ENCODE assay signal across 1 cellular context in the genomic region with DNA sequence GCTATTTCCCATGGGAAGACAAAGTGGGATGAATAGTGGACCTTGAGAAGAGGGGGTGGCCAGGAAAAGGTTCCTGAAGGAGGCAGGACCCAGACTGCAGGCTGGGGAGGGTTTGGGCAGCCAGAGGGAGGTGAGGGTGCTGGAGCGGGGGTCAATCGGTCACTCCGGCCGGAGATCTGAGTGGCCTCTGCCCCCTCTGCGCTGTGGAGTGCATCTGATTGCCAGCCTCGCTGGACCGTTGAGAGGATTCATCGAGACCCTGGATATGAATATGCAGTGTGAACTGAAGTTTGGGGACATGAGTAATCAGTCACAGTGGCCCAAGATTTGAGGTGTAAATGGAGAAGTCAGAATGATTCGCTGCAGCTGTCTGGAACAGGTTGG.
A peak's percentile ranks its signal among the peaks of the same experiment; 100 is the strongest.
TF ChIP-seq lines count a peak whose summit lies in the region.

No MANE protein-coding gene starts in this region.

TF ChIP-seq in HepG2, 621 proteins besides CTCF, POLR2A, EP300 and RAD21:
- TF ChIP-seq ELF3 (CRISPR knock-in tag; IDR thresholded peaks at IDR 0.05) (no peak), CBX1 (IDR thresholded peaks at IDR 0.05; ENCODE audit: low read depth) (no peak), ZNF543 (CRISPR knock-in tag; IDR thresholded peaks at IDR 0.05) (peak; percentile 4; the same call in 1 of the 2 replicates), TOE1 (CRISPR knock-in tag; IDR thresholded peaks at IDR 0.05) (no peak), RBFOX2 (IDR thresholded peaks at IDR 0.05; ENCODE audit: low read depth, low read length) (no peak), ZNF367 (CRISPR knock-in tag; IDR thresholded peaks at IDR 0.05; ENCODE audit: borderline replicate concordance) (no peak), ZNF337 (CRISPR knock-in tag; IDR thresholded peaks at IDR 0.05; ENCODE audit: borderline replicate concordance, low read depth) (0 out of 2 replicates have a peak, but pooled peaks have one; percentile 8), RELA (CRISPR knock-in tag; IDR thresholded peaks at IDR 0.05) (no peak), KLF6 (CRISPR knock-in tag; IDR thresholded peaks at IDR 0.05) (no peak), NFKB2 (CRISPR knock-in tag; IDR thresholded peaks at IDR 0.05; ENCODE audit: borderline replicate concordance) (0 out of 2 replicates have a peak, but pooled peaks have one; percentile 9), NCOA1 (CRISPR knock-in tag; IDR thresholded peaks at IDR 0.05) (no peak)
- TF ChIP-seq, protein P1, sequence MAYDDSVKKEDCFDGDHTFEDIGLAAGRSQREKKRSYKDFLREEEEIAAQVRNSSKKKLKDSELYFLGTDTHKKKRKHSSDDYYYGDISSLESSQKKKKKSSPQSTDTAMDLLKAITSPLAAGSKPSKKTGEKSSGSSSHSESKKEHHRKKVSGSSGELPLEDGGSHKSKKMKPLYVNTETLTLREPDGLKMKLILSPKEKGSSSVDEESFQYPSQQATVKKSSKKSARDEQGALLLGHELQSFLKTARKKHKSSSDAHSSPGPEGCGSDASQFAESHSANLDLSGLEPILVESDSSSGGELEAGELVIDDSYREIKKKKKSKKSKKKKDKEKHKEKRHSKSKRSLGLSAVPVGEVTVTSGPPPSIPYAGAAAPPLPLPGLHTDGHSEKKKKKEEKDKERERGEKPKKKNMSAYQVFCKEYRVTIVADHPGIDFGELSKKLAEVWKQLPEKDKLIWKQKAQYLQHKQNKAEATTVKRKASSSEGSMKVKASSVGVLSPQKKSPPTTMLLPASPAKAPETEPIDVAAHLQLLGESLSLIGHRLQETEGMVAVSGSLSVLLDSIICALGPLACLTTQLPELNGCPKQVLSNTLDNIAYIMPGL (CRISPR knock-in tag; IDR thresholded peaks at IDR 0.05; ENCODE audit: borderline replicate concordance in 1 of 2, low read depth in 1 of 2) = no peak
- TF ChIP-seq, protein P2, sequence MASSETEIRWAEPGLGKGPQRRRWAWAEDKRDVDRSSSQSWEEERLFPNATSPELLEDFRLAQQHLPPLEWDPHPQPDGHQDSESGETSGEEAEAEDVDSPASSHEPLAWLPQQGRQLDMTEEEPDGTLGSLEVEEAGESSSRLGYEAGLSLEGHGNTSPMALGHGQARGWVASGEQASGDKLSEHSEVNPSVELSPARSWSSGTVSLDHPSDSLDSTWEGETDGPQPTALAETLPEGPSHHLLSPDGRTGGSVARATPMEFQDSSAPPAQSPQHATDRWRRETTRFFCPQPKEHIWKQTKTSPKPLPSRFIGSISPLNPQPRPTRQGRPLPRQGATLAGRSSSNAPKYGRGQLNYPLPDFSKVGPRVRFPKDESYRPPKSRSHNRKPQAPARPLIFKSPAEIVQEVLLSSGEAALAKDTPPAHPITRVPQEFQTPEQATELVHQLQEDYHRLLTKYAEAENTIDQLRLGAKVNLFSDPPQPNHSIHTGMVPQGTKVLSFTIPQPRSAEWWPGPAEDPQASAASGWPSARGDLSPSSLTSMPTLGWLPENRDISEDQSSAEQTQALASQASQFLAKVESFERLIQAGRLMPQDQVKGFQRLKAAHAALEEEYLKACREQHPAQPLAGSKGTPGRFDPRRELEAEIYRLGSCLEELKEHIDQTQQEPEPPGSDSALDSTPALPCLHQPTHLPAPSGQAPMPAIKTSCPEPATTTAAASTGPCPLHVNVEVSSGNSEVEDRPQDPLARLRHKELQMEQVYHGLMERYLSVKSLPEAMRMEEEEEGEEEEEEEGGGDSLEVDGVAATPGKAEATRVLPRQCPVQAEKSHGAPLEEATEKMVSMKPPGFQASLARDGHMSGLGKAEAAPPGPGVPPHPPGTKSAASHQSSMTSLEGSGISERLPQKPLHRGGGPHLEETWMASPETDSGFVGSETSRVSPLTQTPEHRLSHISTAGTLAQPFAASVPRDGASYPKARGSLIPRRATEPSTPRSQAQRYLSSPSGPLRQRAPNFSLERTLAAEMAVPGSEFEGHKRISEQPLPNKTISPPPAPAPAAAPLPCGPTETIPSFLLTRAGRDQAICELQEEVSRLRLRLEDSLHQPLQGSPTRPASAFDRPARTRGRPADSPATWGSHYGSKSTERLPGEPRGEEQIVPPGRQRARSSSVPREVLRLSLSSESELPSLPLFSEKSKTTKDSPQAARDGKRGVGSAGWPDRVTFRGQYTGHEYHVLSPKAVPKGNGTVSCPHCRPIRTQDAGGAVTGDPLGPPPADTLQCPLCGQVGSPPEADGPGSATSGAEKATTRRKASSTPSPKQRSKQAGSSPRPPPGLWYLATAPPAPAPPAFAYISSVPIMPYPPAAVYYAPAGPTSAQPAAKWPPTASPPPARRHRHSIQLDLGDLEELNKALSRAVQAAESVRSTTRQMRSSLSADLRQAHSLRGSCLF (CRISPR knock-in tag; IDR thresholded peaks at IDR 0.05; ENCODE audit: borderline replicate concordance) = no peak
- TF ChIP-seq, protein P3, sequence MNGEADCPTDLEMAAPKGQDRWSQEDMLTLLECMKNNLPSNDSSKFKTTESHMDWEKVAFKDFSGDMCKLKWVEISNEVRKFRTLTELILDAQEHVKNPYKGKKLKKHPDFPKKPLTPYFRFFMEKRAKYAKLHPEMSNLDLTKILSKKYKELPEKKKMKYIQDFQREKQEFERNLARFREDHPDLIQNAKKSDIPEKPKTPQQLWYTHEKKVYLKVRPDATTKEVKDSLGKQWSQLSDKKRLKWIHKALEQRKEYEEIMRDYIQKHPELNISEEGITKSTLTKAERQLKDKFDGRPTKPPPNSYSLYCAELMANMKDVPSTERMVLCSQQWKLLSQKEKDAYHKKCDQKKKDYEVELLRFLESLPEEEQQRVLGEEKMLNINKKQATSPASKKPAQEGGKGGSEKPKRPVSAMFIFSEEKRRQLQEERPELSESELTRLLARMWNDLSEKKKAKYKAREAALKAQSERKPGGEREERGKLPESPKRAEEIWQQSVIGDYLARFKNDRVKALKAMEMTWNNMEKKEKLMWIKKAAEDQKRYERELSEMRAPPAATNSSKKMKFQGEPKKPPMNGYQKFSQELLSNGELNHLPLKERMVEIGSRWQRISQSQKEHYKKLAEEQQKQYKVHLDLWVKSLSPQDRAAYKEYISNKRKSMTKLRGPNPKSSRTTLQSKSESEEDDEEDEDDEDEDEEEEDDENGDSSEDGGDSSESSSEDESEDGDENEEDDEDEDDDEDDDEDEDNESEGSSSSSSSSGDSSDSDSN (CRISPR knock-in tag; IDR thresholded peaks at IDR 0.05) = 0 out of 2 replicates have a peak, but pooled peaks have one; percentile 13
- TF ChIP-seq, protein P4, sequence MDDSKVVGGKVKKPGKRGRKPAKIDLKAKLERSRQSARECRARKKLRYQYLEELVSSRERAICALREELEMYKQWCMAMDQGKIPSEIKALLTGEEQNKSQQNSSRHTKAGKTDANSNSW (CRISPR knock-in tag; IDR thresholded peaks at IDR 0.05; ENCODE audit: borderline replicate concordance) = 0 out of 2 replicates have a peak, but pooled peaks have one; percentile 6
- TF ChIP-seq, protein P5, sequence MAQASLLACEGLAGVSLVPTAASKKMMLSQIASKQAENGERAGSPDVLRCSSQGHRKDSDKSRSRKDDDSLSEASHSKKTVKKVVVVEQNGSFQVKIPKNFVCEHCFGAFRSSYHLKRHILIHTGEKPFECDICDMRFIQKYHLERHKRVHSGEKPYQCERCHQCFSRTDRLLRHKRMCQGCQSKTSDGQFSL (CRISPR knock-in tag; IDR thresholded peaks at IDR 0.05) = no peak
